Comparison of ENCODE assay signal across 17 cellular contexts in genomic region chr11:108588287-108588686, GRCh38.
"Had no signal": no experiment of that assay in that cellular context is flagged by ENCODE, and none has a peak within 500 bp of the region (broad histone marks: within the 10 kb centered on the region; RNA-seq: fewer than 3 reads in every experiment).

No MANE protein-coding gene starts in this region.

- H3K27me3 ChIP-seq: gastroesophageal sphincter, testis, upper lobe of left lung had no signal

- ATAC-seq: esophagus mucosa; gastroesophageal sphincter; heart left ventricle; natural killer cell treated with Interleukin-12 subunit alpha and Interleukin-12 subunit beta and Interleukin-15 and Interleukin-18, amount 100 ng/mL, for 72 hours; sciatic nerve; stimulated activated effector memory CD8-positive, alpha-beta T cell treated with anti-CD3 and anti-CD28 coated beads, Interleukin-12 subunit alpha, Interleukin-12 subunit beta, amount 100 ng/mL, for 72 hours had no signal

- H3K4me3 ChIP-seq: gastroesophageal sphincter, heart left ventricle, testis, upper lobe of left lung had no signal

- H3K4me3 Mint-ChIP-seq: activated naive CD8-positive, alpha-beta T cell; activated T-helper 1 cell treated with anti-CD3 and anti-CD28 coated beads, Interleukin-12 subunit alpha, Interleukin-12 subunit beta, Interleukin-2, Interleukin-4 antibody, amounts not matched to agents 30 ng/mL and 10 ng/mL and 1 ng/mL, durations not matched to agents 14 hours and 24 hours and 36 hours; natural killer cell treated with Interleukin-12 subunit alpha and Interleukin-12 subunit beta and Interleukin-15 and Interleukin-18, amount 100 ng/mL, for 72 hours; stimulated activated effector memory CD8-positive, alpha-beta T cell treated with anti-CD3 and anti-CD28 coated beads, Interleukin-12 subunit alpha, Interleukin-12 subunit beta, amount 100 ng/mL, for 72 hours had no signal

- H3K27me3 Mint-ChIP-seq: activated naive CD8-positive, alpha-beta T cell had no signal

- DNase-seq: activated CD4-positive, alpha-beta T cell treated with anti-CD3 and anti-CD28 coated beads, Interleukin-2, amount 50 U/mL, for 48 hours; activated gamma-delta T cell treated with Interleukin-2 at 50 U/mL for 16 hours; cerebellar nuclear complex; effector CD4-positive, alpha-beta T cell; heart left ventricle; stimulated activated CD4-positive, alpha-beta T cell treated with anti-CD3 and anti-CD28 coated beads, Interleukin-4, amount 100 ng/mL, for 24 hours; T-helper 9 cell; testis had no signal

- H3K27ac Mint-ChIP-seq: activated naive CD8-positive, alpha-beta T cell; activated T-helper 1 cell treated with anti-CD3 and anti-CD28 coated beads, Interleukin-12 subunit alpha, Interleukin-12 subunit beta, Interleukin-2, Interleukin-4 antibody, amounts not matched to agents 30 ng/mL and 10 ng/mL and 1 ng/mL, durations not matched to agents 14 hours and 24 hours and 36 hours; natural killer cell treated with Interleukin-12 subunit alpha and Interleukin-12 subunit beta and Interleukin-15 and Interleukin-18, amount 100 ng/mL, for 72 hours; stimulated activated effector memory CD8-positive, alpha-beta T cell treated with anti-CD3 and anti-CD28 coated beads, Interleukin-12 subunit alpha, Interleukin-12 subunit beta, amount 100 ng/mL, for 72 hours had no signal

- H3K4me1 ChIP-seq: testis had no signal

- FAIRE-seq: bronchial epithelial cell had no signal

- H3K27ac ChIP-seq: gastroesophageal sphincter, heart left ventricle, testis had no signal

- H3K9me3 ChIP-seq: gastroesophageal sphincter, heart left ventricle, testis, upper lobe of left lung had no signal

- H3K36me3 Mint-ChIP-seq: natural killer cell treated with Interleukin-12 subunit alpha and Interleukin-12 subunit beta and Interleukin-15 and Interleukin-18, amount 100 ng/mL, for 72 hours; stimulated activated effector memory CD8-positive, alpha-beta T cell treated with anti-CD3 and anti-CD28 coated beads, Interleukin-12 subunit alpha, Interleukin-12 subunit beta, amount 100 ng/mL, for 72 hours had no signal

- H3K36me3 ChIP-seq: gastroesophageal sphincter, heart left ventricle, upper lobe of left lung had no signal
